Comparison of ENCODE assay signal across 1 cellular context in genomic region chr20:48126227-48126740, GRCh38.
TF ChIP-seq lines count a peak whose summit lies in the region.

No MANE protein-coding gene starts in this region.

TF ChIP-seq in HepG2, 621 proteins besides CTCF, POLR2A, EP300 and RAD21 (continued from another document and continues in another):
- TF ChIP-seq TBL1XR1 (IDR thresholded peaks at IDR 0.05; ENCODE audit: borderline replicate concordance, low read length, partially characterized antibody) (no peak), NR2F6 (IDR thresholded peaks at IDR 0.05) (peak; percentile 89), NR2F6 (CRISPR knock-in tag; IDR thresholded peaks at IDR 0.05) (peak; percentile 89), NFIC (IDR thresholded peaks at IDR 0.05; ENCODE audit: low read length) (no peak), EZH2 (conservative IDR thresholded peaks at IDR 0.05; ENCODE audit: low read depth, low read length) (no peak), ZNF556 (CRISPR knock-in tag; IDR thresholded peaks at IDR 0.05; ENCODE audit: borderline replicate concordance) (no peak), ZNF567 (CRISPR knock-in tag; IDR thresholded peaks at IDR 0.05; ENCODE audit: borderline replicate concordance) (no peak), PHF21A (CRISPR knock-in tag; IDR thresholded peaks at IDR 0.05) (peak; percentile 47; the same call in 1 of the 2 replicates), PRMT3 (CRISPR knock-in tag; IDR thresholded peaks at IDR 0.05; ENCODE audit: borderline replicate concordance, low read depth) (no peak), ZNF589 (CRISPR knock-in tag; conservative IDR thresholded peaks at IDR 0.05) (no peak), PHB2 (IDR thresholded peaks at IDR 0.05; ENCODE audit: partially characterized antibody) (no peak), HNRNPK (IDR thresholded peaks at IDR 0.05; ENCODE audit: low read depth, low read length, poor library complexity, severe bottlenecking) (no peak), ZNF558 (CRISPR knock-in tag; IDR thresholded peaks at IDR 0.05; ENCODE audit: borderline replicate concordance) (no peak; the same call in 1 of the 2 replicates), GMEB1 (CRISPR knock-in tag; IDR thresholded peaks at IDR 0.05; ENCODE audit: borderline replicate concordance) (no peak; the same call in 1 of the 2 replicates), ZBTB26 (CRISPR knock-in tag; IDR thresholded peaks at IDR 0.05; ENCODE audit: borderline replicate concordance) (peak; percentile 99), RFX5 (IDR thresholded peaks at IDR 0.05; ENCODE audit: low read depth, low read length) (no peak), ZFP90 (CRISPR knock-in tag; IDR thresholded peaks at IDR 0.05; ENCODE audit: borderline replicate concordance) (peak; percentile 75; the same call in 1 of the 2 replicates), SETDB1 (CRISPR knock-in tag; IDR thresholded peaks at IDR 0.05; ENCODE audit: borderline replicate concordance) (no peak), DMAP1 (CRISPR knock-in tag; IDR thresholded peaks at IDR 0.05) (no peak), ZNF878 (CRISPR knock-in tag; IDR thresholded peaks at IDR 0.05) (no peak), IRX3 (CRISPR knock-in tag; IDR thresholded peaks at IDR 0.05; ENCODE audit: borderline replicate concordance, low read depth) (no peak), ZNF350 (CRISPR knock-in tag; IDR thresholded peaks at IDR 0.05; ENCODE audit: borderline replicate concordance, low read depth) (peak; percentile 58), MTERF4 (CRISPR knock-in tag; IDR thresholded peaks at IDR 0.05) (no peak; the same call in 1 of the 2 replicates), TEAD2 (CRISPR knock-in tag; IDR thresholded peaks at IDR 0.05) (no peak), TFDP2 (CRISPR knock-in tag; IDR thresholded peaks at IDR 0.05) (no peak), IKZF5 (CRISPR knock-in tag; IDR thresholded peaks at IDR 0.05) (0 out of 2 replicates have a peak, but pooled peaks have one; percentile 47), ZNF550 (CRISPR knock-in tag; IDR thresholded peaks at IDR 0.05; ENCODE audit: borderline replicate concordance) (no peak), ZBTB44 (CRISPR knock-in tag; IDR thresholded peaks at IDR 0.05) (no peak), ZNF570 (CRISPR knock-in tag; IDR thresholded peaks at IDR 0.05; ENCODE audit: borderline replicate concordance) (no peak), ZBTB43 (CRISPR knock-in tag; conservative IDR thresholded peaks at IDR 0.05) (no peak), ZNF343 (CRISPR knock-in tag; IDR thresholded peaks at IDR 0.05) (0 out of 2 replicates have a peak, but pooled peaks have one; percentile 44), ZNF569 (CRISPR knock-in tag; IDR thresholded peaks at IDR 0.05; ENCODE audit: borderline replicate concordance) (no peak), CCDC6 (CRISPR knock-in tag; IDR thresholded peaks at IDR 0.05) (no peak), STAG1 (CRISPR knock-in tag; IDR thresholded peaks at IDR 0.05) (peak; percentile 53), AHR (CRISPR knock-in tag; IDR thresholded peaks at IDR 0.05) (no peak), KDM2A (CRISPR knock-in tag; IDR thresholded peaks at IDR 0.05; ENCODE audit: borderline replicate concordance, low read depth) (no peak), PAF1 (CRISPR knock-in tag; IDR thresholded peaks at IDR 0.05) (no peak), HDAC1 (CRISPR knock-in tag; IDR thresholded peaks at IDR 0.05) (peak; percentile 68), NFYB (CRISPR knock-in tag; IDR thresholded peaks at IDR 0.05) (no peak)
- TF ChIP-seq, protein P1, sequence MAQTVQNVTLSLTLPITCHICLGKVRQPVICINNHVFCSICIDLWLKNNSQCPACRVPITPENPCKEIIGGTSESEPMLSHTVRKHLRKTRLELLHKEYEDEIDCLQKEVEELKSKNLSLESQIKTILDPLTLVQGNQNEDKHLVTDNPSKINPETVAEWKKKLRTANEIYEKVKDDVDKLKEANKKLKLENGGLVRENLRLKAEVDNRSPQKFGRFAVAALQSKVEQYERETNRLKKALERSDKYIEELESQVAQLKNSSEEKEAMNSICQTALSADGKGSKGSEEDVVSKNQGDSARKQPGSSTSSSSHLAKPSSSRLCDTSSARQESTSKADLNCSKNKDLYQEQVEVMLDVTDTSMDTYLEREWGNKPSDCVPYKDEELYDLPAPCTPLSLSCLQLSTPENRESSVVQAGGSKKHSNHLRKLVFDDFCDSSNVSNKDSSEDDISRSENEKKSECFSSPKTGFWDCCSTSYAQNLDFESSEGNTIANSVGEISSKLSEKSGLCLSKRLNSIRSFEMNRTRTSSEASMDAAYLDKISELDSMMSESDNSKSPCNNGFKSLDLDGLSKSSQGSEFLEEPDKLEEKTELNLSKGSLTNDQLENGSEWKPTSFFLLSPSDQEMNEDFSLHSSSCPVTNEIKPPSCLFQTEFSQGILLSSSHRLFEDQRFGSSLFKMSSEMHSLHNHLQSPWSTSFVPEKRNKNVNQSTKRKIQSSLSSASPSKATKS (CRISPR knock-in tag; IDR thresholded peaks at IDR 0.05) = no peak; the same call in 1 of the 2 replicates
- TF ChIP-seq, protein P2, sequence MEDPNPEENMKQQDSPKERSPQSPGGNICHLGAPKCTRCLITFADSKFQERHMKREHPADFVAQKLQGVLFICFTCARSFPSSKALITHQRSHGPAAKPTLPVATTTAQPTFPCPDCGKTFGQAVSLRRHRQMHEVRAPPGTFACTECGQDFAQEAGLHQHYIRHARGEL (CRISPR knock-in tag; IDR thresholded peaks at IDR 0.05) = no peak
- TF ChIP-seq, protein P3, sequence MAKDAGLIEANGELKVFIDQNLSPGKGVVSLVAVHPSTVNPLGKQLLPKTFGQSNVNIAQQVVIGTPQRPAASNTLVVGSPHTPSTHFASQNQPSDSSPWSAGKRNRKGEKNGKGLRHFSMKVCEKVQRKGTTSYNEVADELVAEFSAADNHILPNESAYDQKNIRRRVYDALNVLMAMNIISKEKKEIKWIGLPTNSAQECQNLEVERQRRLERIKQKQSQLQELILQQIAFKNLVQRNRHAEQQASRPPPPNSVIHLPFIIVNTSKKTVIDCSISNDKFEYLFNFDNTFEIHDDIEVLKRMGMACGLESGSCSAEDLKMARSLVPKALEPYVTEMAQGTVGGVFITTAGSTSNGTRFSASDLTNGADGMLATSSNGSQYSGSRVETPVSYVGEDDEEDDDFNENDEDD (CRISPR knock-in tag; IDR thresholded peaks at IDR 0.05; ENCODE audit: borderline replicate concordance) = 0 out of 2 replicates have a peak, but pooled peaks have one; percentile 14
- TF ChIP-seq, protein P4, sequence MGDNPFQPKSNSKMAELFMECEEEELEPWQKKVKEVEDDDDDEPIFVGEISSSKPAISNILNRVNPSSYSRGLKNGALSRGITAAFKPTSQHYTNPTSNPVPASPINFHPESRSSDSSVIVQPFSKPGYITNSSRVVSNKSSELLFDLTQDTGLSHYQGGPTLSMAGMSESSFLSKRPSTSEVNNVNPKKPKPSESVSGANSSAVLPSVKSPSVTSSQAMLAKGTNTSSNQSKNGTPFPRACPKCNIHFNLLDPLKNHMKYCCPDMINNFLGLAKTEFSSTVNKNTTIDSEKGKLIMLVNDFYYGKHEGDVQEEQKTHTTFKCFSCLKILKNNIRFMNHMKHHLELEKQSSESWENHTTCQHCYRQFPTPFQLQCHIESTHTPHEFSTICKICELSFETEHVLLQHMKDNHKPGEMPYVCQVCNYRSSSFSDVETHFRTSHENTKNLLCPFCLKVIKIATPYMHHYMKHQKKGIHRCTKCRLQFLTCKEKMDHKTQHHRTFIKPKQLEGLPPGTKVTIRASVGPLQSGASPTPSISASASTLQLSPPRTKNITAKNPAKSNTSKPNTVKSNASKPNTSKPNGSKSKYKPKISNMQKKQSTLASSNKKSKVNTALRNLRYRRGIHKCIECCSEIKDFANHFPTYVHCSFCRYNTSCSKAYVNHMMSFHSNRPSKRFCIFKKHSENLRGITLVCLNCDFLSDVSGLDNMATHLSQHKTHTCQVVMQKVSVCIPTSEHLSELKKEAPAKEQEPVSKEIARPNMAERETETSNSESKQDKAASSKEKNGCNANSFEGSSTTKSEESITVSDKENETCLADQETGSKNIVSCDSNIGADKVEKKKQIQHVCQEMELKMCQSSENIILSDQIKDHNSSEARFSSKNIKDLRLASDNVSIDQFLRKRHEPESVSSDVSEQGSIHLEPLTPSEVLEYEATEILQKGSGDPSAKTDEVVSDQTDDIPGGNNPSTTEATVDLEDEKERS (CRISPR knock-in tag; IDR thresholded peaks at IDR 0.05) = no peak
- TF ChIP-seq, protein P5, sequence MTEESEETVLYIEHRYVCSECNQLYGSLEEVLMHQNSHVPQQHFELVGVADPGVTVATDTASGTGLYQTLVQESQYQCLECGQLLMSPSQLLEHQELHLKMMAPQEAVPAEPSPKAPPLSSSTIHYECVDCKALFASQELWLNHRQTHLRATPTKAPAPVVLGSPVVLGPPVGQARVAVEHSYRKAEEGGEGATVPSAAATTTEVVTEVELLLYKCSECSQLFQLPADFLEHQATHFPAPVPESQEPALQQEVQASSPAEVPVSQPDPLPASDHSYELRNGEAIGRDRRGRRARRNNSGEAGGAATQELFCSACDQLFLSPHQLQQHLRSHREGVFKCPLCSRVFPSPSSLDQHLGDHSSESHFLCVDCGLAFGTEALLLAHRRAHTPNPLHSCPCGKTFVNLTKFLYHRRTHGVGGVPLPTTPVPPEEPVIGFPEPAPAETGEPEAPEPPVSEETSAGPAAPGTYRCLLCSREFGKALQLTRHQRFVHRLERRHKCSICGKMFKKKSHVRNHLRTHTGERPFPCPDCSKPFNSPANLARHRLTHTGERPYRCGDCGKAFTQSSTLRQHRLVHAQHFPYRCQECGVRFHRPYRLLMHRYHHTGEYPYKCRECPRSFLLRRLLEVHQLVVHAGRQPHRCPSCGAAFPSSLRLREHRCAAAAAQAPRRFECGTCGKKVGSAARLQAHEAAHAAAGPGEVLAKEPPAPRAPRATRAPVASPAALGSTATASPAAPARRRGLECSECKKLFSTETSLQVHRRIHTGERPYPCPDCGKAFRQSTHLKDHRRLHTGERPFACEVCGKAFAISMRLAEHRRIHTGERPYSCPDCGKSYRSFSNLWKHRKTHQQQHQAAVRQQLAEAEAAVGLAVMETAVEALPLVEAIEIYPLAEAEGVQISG (CRISPR knock-in tag; IDR thresholded peaks at IDR 0.05) = peak; percentile 51; the same call in 1 of the 2 replicates
